Comparison of ENCODE assay signal across 8 cellular contexts in the genomic region with DNA sequence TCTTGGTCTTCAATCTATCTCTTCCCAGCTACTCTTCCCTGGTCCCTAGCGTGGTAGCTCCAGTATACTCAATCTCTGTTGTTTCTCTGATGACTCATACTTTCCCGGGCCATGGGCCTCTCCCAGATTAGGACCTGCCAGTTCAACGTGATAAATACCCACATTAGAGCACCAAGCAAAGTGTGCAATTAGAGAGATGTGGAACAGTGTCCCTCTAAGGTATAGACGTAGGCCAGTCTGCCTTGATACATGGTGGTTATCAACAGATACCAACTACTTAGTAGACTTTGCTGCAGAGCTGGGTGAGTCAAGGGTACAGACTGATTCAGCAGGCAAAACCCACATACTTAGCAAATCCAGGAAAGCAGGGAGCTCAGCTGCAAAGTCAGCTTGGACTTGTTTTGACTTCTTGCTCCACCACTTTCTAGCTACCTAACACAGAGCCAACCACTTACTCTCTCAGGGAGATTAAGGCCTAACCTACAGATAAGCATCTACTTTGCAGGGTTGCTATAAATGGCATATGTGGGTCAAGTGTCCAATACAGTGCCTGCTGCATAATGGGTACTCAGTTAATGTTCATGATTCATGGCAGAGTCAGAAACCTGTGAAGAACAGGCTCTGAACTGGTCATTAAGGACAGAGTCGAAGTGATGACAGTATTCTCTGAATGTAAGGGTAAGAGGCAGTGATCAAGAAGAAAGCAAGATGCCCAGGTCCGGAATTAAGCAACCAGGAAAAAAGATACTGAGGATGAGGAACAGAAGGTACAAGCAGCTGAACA.
DNase-seq lines count a peak whose midpoint lies in the region; ATAC-seq and TF ChIP-seq lines count a peak whose summit lies in the region.

No MANE protein-coding gene starts in this region.

- TF ChIP-seq POLR2A in erythroblast (IDR thresholded peaks at IDR 0.05; ENCODE audit: low read length) = no peak

- intact Hi-C loops in sciatic nerve (cut with DNase I) = no loop called here

- DNase-seq in G401 (ENCODE audit: low spot score) (peak; percentile 54), NCI-H774 (lab: John Stamatoyannopoulos, UW) (peak; percentile 26), mucosa of gallbladder (ENCODE audit: low spot score) (peak; percentile 24), sciatic nerve (ENCODE audit: low spot score) (no peak), erythroblast (lab: John Stamatoyannopoulos, UW) (no peak), KBM-7 (no peak), cerebellar cortex (ENCODE audit: low spot score) (no peak)

- in situ Hi-C loops in G401 (cut with HindIII; ENCODE audit: low sequenced_read_pairs) = no loop called here
- in situ Hi-C loops in KBM-7 (cut with MboI; ENCODE audit: low pct_unique_long_range_greater_than_20kb, low sequenced_read_pairs) = no loop called here

- ATAC-seq in esophagus mucosa (peak; percentile 85), sciatic nerve (no peak)

Comparison
In these comparisons a context has a peak if more than half of its experiments do, and no peak if none do; other contexts are left out.
1. DNase-seq: peak in G401 (single experiment), NCI-H774 (single experiment) and mucosa of gallbladder (single experiment); none in sciatic nerve (single experiment), erythroblast (0 of 2), KBM-7 (single experiment) and cerebellar cortex (single experiment).